Comparison of ENCODE assay signal across 12 cellular contexts in genomic region chr3:149384911-149385321, GRCh38. TPM values are rescaled to one million over a fixed set of nuclear protein-coding genes. Genes with fewer than 3 reads are reported as not detected.
DNase-seq lines count a peak whose midpoint lies in the region; ATAC-seq and TF ChIP-seq lines count a peak whose summit lies in the region.
"Had no signal": no experiment of that assay in that cellular context is flagged by ENCODE, and none has a peak within 500 bp of the region (broad histone marks: within the 10 kb centered on the region; RNA-seq: fewer than 3 reads in every experiment).

No MANE protein-coding gene starts in this region.

- H3K9ac ChIP-seq in HCT116 (ENCODE audit: low read length) = no peak overlapping the region

- H3K27ac ChIP-seq in HCT116 (ENCODE audit: low read depth, low read length) = no peak overlapping the region
- peak overlapping the region; percentile 90 to 94 (median 94) for H3K27ac ChIP-seq in body of pancreas
- peak overlapping the region; percentile 93 for H3K27ac ChIP-seq in hepatocyte
- H3K27ac ChIP-seq in thyroid gland = peak overlapping the region in 2 of 3 donors; percentile 76 to 77
- H3K27ac ChIP-seq: SJCRH30 had no signal

- 60 to 65% methylated on average over 6 of the region's 6 CpGs for WGBS in body of pancreas, 2 donors
- WGBS in hepatocyte (ENCODE audit: low lambda C conversion rate, missing lambda C conversion rate) = 87% methylated on average over 6 of the region's 6 CpGs
- 94 to 97% methylated on average over 6 of the region's 6 CpGs for WGBS in thyroid gland, 2 donors

- H3K9me2 ChIP-seq in HCT116 (ENCODE audit: insufficient read depth) = no peaks in the 10 kb centered on the region
- H3K9me2 ChIP-seq in hepatocyte (replicated peaks; ENCODE audit: insufficient read depth) = no peaks in the 10 kb centered on the region

- TF ChIP-seq RAD21 in HCT116 (IDR thresholded peaks at IDR 0.05; ENCODE audit: low read depth) = no peak

- no TSS peak for BruUV-seq in HCT116 (replicated peaks; lab: Mats Ljungman, UMichigan)

- 0 out of 4 replicates have a peak, but pooled peaks cover 0 to 5% of the 10 kb centered on the region in 2 experiments for H3K36me3 ChIP-seq in HCT116 (ENCODE audit: control insufficient read depth in 1 of 2, insufficient read depth in 2 of 2, low read length in 2 of 2)
- no peaks in the 10 kb centered on the region for H3K36me3 ChIP-seq in body of pancreas (replicated peaks in 1 of 2; ENCODE audit: insufficient read depth in 1 of 2, low read depth in 2 of 2)
- no peaks in the 10 kb centered on the region for H3K36me3 ChIP-seq in hepatocyte (replicated peaks; ENCODE audit: insufficient read depth, low read depth)
- H3K36me3 ChIP-seq in thyroid gland = no peaks in the 10 kb centered on the region
- H3K36me3 ChIP-seq: SJCRH30 had no signal

- no peak overlapping the region for H2AFZ ChIP-seq in HCT116 (ENCODE audit: low read depth, low read length, poor library complexity, severe bottlenecking)
- H2AFZ ChIP-seq in hepatocyte = no peak overlapping the region

- POLR2A ChIA-PET in HCT116 (lab: Charles Lee) = no interaction called here

- intact Hi-C loops in HCT116 (cut with micrococcal nuclease) (no loop called here), body of pancreas (cut with DNase I) (no loop called here), thyroid gland (cut with DNase I) (no loop called here)

- H3K4me1 ChIP-seq in HCT116 (ENCODE audit: control insufficient read depth in 1 of 2, insufficient read depth in 2 of 2, low read length in 2 of 2) (peaks cover 20 to 49% of the 10 kb centered on the region in 2 experiments), body of pancreas (peaks cover 56% of the 10 kb centered on the region), hepatocyte (ENCODE audit: insufficient read depth) (peaks cover 48% of the 10 kb centered on the region), thyroid gland (peaks cover 13 to 32% of the 10 kb centered on the region in 2 donors)

- H3K4me2 ChIP-seq in HCT116 (ENCODE audit: low read length) = 0 out of 2 replicates have a peak overlapping the region, but pooled peaks have one; percentile 5
- H3K4me2 ChIP-seq in hepatocyte = no peak overlapping the region

- CTCF ChIA-PET in HCT116 (lab: Charles Lee) = no interaction called here

- no peaks in the 10 kb centered on the region for H4K20me1 ChIP-seq in HCT116 (ENCODE audit: insufficient read depth)
- no peaks in the 10 kb centered on the region for H4K20me1 ChIP-seq in hepatocyte (ENCODE audit: insufficient read depth, poor library complexity, severe bottlenecking)

- no peak for TF ChIP-seq POLR2A in HCT116 (IDR thresholded peaks at IDR 0.05; ENCODE audit: borderline replicate concordance, extremely low read depth, insufficient read depth, insufficient read length)
- no peak for TF ChIP-seq POLR2A in body of pancreas (IDR thresholded peaks at IDR 0.05)
- no peak for TF ChIP-seq POLR2A in thyroid gland (IDR thresholded peaks at IDR 0.05)

- RAD21 ChIA-PET in HCT116 (lab: Charles Lee; ENCODE audit: low non-redundant PET in 1 of 2, low total read pairs in 2 of 2, uncharacterized antibody in 2 of 2, unreplicated experiment in 2 of 2) = no interaction called here

- no peak for DNase-seq in HCT116 (ENCODE audit: low read depth, low spot score)
- DNase-seq in body of pancreas = peak in 3 of 4 donors; percentile 33 to 59 (median 52)
- DNase-seq in hepatocyte (ENCODE audit: low spot score) = no peak
- no peak for DNase-seq in thyroid gland
- DNase-seq in stimulated activated naive CD4-positive, alpha-beta T cell treated with Interleukin-2 at 50 U/mL for 16 hours (lab: John Stamatoyannopoulos, UW) = no peak
- no peak for DNase-seq in NK-92 (lab: John Stamatoyannopoulos, UW; ENCODE audit: unreplicated experiment)
- DNase-seq: activated CD4-positive, CD25-positive, alpha-beta regulatory T cell treated with anti-CD3 and anti-CD28 coated beads, Interleukin-2, amount 50 U/mL, for 72 hours; activated naive CD4-positive, alpha-beta T cell treated with anti-CD3 and anti-CD28 coated beads, Interleukin-2, amount 10 ng/mL, durations not matched to agents 7 days and 5 days; NCI-H1694 treated with DMSO at 0.1 percent for 48 hours; posterior cingulate gyrus; SJCRH30 had no signal

- ATAC-seq in HCT116 = no peak
- no peak for ATAC-seq in body of pancreas
- no peak for ATAC-seq in HG02938 (IDR thresholded peaks at IDR 0.05; ENCODE audit: unreplicated experiment)

- H3K4me3 ChIP-seq in HCT116 (replicated peaks in 1 of 2; ENCODE audit: low read depth in 1 of 2, low read length in 2 of 2) (no peak overlapping the region), body of pancreas (no peak overlapping the region), hepatocyte (no peak overlapping the region), thyroid gland (replicated peaks in 1 of 3) (no peak overlapping the region)
- H3K4me3 ChIP-seq: SJCRH30 had no signal

- peaks cover 3% of the 10 kb centered on the region; the same call in 1 of the 2 replicates for H3K27me3 ChIP-seq in HCT116 (ENCODE audit: insufficient read depth, low read length)
- no peaks in the 10 kb centered on the region for H3K27me3 ChIP-seq in body of pancreas
- no peaks in the 10 kb centered on the region for H3K27me3 ChIP-seq in hepatocyte
- no peaks in the 10 kb centered on the region for H3K27me3 ChIP-seq in thyroid gland
- H3K27me3 ChIP-seq: SJCRH30 had no signal

- no peaks in the 10 kb centered on the region for H3K79me2 ChIP-seq in HCT116 (ENCODE audit: insufficient read depth, low read length)
- H3K79me2 ChIP-seq in hepatocyte = no peaks in the 10 kb centered on the region

- TF ChIP-seq CTCF in HCT116 (IDR thresholded peaks at IDR 0.05 in 2 of 3, conservative IDR thresholded peaks at IDR 0.05 in 1 of 3; ENCODE audit: borderline replicate concordance in 1 of 3, insufficient read depth in 1 of 3, low read depth in 2 of 3, low read length in 2 of 3) (no peak), body of pancreas (IDR thresholded peaks at IDR 0.05) (no peak), hepatocyte (IDR thresholded peaks at IDR 0.05; ENCODE audit: poor library complexity) (no peak), thyroid gland (IDR thresholded peaks at IDR 0.05) (no peak)

- H3K9me3 ChIP-seq in HCT116 (ENCODE audit: control insufficient read depth in 1 of 2, insufficient read depth in 1 of 2, low read depth in 1 of 2, low read length in 2 of 2) (no peaks in the 10 kb centered on the region; a peak in 1 of 4 replicates), body of pancreas (no peaks in the 10 kb centered on the region), hepatocyte (ENCODE audit: low read depth) (no peaks in the 10 kb centered on the region), thyroid gland (no peaks in the 10 kb centered on the region)
- H3K9me3 ChIP-seq: SJCRH30 had no signal

TF ChIP-seq in HCT116, 20 proteins besides CTCF, POLR2A, EP300 and RAD21 (continues in another document):
- TF ChIP-seq ZBTB33 (IDR thresholded peaks at IDR 0.05; ENCODE audit: extremely low read depth, insufficient replicate concordance, low read length) = no peak
- no peak for TF ChIP-seq YY1 (IDR thresholded peaks at IDR 0.05; ENCODE audit: extremely low read depth, insufficient replicate concordance, low read depth, low read length)
- no peak for TF ChIP-seq SP1 (IDR thresholded peaks at IDR 0.05; ENCODE audit: low read depth)
- no peak for TF ChIP-seq ZFX (IDR thresholded peaks at IDR 0.05)
- TF ChIP-seq EZH2phosphoT487 (IDR thresholded peaks at IDR 0.05; ENCODE audit: borderline replicate concordance) = no peak
- TF ChIP-seq CBX3 (IDR thresholded peaks at IDR 0.05; ENCODE audit: low read depth) = no peak
- no peak for TF ChIP-seq SRF (IDR thresholded peaks at IDR 0.05; ENCODE audit: low read depth)
- TF ChIP-seq EGR1 (IDR thresholded peaks at IDR 0.05; ENCODE audit: low read depth) = no peak
- TF ChIP-seq CEBPB (IDR thresholded peaks at IDR 0.05; ENCODE audit: low read depth) = no peak
- no peak for TF ChIP-seq SIN3A (IDR thresholded peaks at IDR 0.05; ENCODE audit: low read depth)
- no peak for TF ChIP-seq EZH2 (IDR thresholded peaks at IDR 0.05)
- TF ChIP-seq MAX (IDR thresholded peaks at IDR 0.05) = no peak
- no peak for TF ChIP-seq JUND (IDR thresholded peaks at IDR 0.05)
- no peak for TF ChIP-seq ATF3 (IDR thresholded peaks at IDR 0.05)
- no peak for TF ChIP-seq TCF7L2 (IDR thresholded peaks at IDR 0.05; ENCODE audit: borderline replicate concordance, extremely low read depth, insufficient read depth, insufficient read length)
- no peak for TF ChIP-seq ELF1 (IDR thresholded peaks at IDR 0.05; ENCODE audit: borderline replicate concordance, low read depth)

RNA-seq across cellular contexts. Expression of gene TM4SF1, which starts 7.5 kb away (rescaled TPM):
- total RNA-seq in HCT116 (2021; ENCODE audit: unreplicated experiment) = 0.66 TPM
- 0.07 and 0.09 TPM in 2 replicates for polyA plus RNA-seq in HCT116 (2012)
- 100 to 1,000 TPM; 104 to 168 TPM for total RNA-seq in body of pancreas
- 164 and 166 TPM in 2 replicates for total RNA-seq in hepatocyte
- 179 and 194 TPM in 2 replicates for polyA plus RNA-seq in hepatocyte
- 100 to 1,000 TPM in 1 of 4 donors, 10 to 100 TPM in 3; 32.4 to 244 (median 79.3) TPM for total RNA-seq in thyroid gland

RNA-seq across cellular contexts. Expression of gene TM4SF18, which starts 51.5 kb away (rescaled TPM):
- 0.34 TPM for total RNA-seq in HCT116 (2021; ENCODE audit: unreplicated experiment)
- polyA plus RNA-seq in HCT116 (2012) = 0.77 and 1.2 TPM in 2 replicates
- 10 to 100 TPM in 1 of 2 donors, 1 to 10 TPM in 1; 7.9 to 13.2 TPM for total RNA-seq in body of pancreas
- 1.7 and 3.7 TPM in 2 replicates for total RNA-seq in hepatocyte
- polyA plus RNA-seq in hepatocyte = 1.5 and 2.1 TPM in 2 replicates
- total RNA-seq in thyroid gland = 10 to 100 TPM in 3 of 4 donors, 1 to 10 TPM in 1; 9.7 to 33.3 (median 24.9) TPM
- total RNA-seq: SJCRH30 had no signal

Comparison
In these comparisons a context has a peak if more than half of its experiments do, and no peak if none do; other contexts are left out.
1. DNase-seq: peak in body of pancreas (3 of 4); none in HCT116 (single experiment), hepatocyte (single experiment), thyroid gland (0 of 2), stimulated activated naive CD4-positive, alpha-beta T cell treated with Interleukin-2 at 50 U/mL for 16 hours (single experiment) and NK-92 (single experiment).
2. RNA of gene TM4SF1, which starts 7.5 kb away (total RNA-seq): 104 to 168 TPM in body of pancreas, 164 to 166 TPM in hepatocyte and 32.4 to 244 TPM in thyroid gland; 0.66 TPM in HCT116 (single experiment); every median in the first group is over 10 times any median in the second.